ENCODE assay signal across 8 cellular contexts in genomic region chr16:48852955-48853354, GRCh38.
"Had no signal": no experiment of that assay in that cellular context is flagged by ENCODE, and none has a peak within 500 bp of the region (broad histone marks: within the 10 kb centered on the region; RNA-seq: fewer than 3 reads in every experiment).

No MANE protein-coding gene starts in this region.

- DNase-seq: H9, HCEC 1CT, IMR-90 had no signal

- FAIRE-seq: H1, H54, HTR-8/SVneo, K562 had no signal

- ATAC-seq: GM23338, K562 had no signal

- H3K4me3 ChIP-seq: GM23338, K562 had no signal
